In genomic region chr11:109946322-109946846, GRCh38 we compare ENCODE assay signal across 8 cellular contexts.
DNase-seq lines count a peak whose midpoint lies in the region; ATAC-seq and TF ChIP-seq lines count a peak whose summit lies in the region.

No MANE protein-coding gene starts in this region.

- no TSS peak for BruUV-seq in Caco-2 (replicated peaks; lab: Mats Ljungman, UMichigan)

- CTCF ChIA-PET in Caco-2 (lab: Charles Lee), result interaction anchor here (1.0 kb wide), 1 partner anchor 146 kb away, joined by 4 read pairs; no protein-coding TSS in a partner anchor
- CTCF ChIA-PET in activated CD8-positive, alpha-beta T cell treated with anti-CD3 and anti-CD28 coated beads for 36 hours (lab: Charles Lee), result interaction anchor here (0.8 to 1.0 kb wide), 2 partner anchors 16 to 431 kb away, joined by 3 to 4 read pairs; no protein-coding TSS in a partner anchor

- peaks cover 9% of the 10 kb centered on the region for H3K4me1 Mint-ChIP-seq in Caco-2 (ENCODE audit: low read depth, unreplicated experiment)
- peaks cover 2% of the 10 kb centered on the region for H3K4me1 Mint-ChIP-seq in activated CD8-positive, alpha-beta T cell treated with anti-CD3 and anti-CD28 coated beads for 36 hours (ENCODE audit: low read depth)

- peaks cover 5% of the 10 kb centered on the region; the same call in 1 of the 2 replicates for H3K9me3 ChIP-seq in Caco-2

- POLR2A ChIA-PET in Caco-2 (lab: Charles Lee), result interaction anchor here (1.0 kb wide), 1 partner anchor 147 kb away, joined by 4 read pairs; the partner anchor contains the start of gene ZC3H12C
- POLR2A ChIA-PET in activated CD8-positive, alpha-beta T cell treated with anti-CD3 and anti-CD28 coated beads for 36 hours (lab: Charles Lee), result interaction anchor here (0.7 kb wide), 1 partner anchor 207 kb away, joined by 3 read pairs; no protein-coding TSS in a partner anchor

- peak overlapping the region; percentile 91 for H3K27ac Mint-ChIP-seq in Caco-2 (ENCODE audit: unreplicated experiment)
- H3K27ac Mint-ChIP-seq in activated CD8-positive, alpha-beta T cell treated with anti-CD3 and anti-CD28 coated beads for 36 hours, result no peak overlapping the region

- H3K4me3 ChIP-seq in Caco-2 (ENCODE audit: low read depth, low read length) (peak overlapping the region; percentile 17), epithelial cell of esophagus (ENCODE audit: low read length) (no peak overlapping the region)

- DNase-seq in Caco-2 (peak; percentile 90 to 92), NCI-H526 (lab: John Stamatoyannopoulos, UW) (peak; percentile 77 to 94), epithelial cell of esophagus (ENCODE audit: low read depth) (peak; percentile 95), middle frontal gyrus (ENCODE audit: extremely low spot score, low spot score) (peak; percentile 87)
- peak; percentile 85 for DNase-seq in activated CD8-positive, alpha-beta T cell treated with anti-CD3 and anti-CD28 coated beads for 36 hours
- peak; percentile 8 to 24 for DNase-seq in stimulated activated CD8-positive, alpha-beta memory T cell treated with anti-CD3 and anti-CD28 coated beads, Interleukin-7, amount 100 ng/mL, for 4 hours (ENCODE audit: low read depth in 2 of 2)

- peak overlapping the region; percentile 72 for H3K4me3 Mint-ChIP-seq in Caco-2 (ENCODE audit: unreplicated experiment)
- H3K4me3 Mint-ChIP-seq in activated CD8-positive, alpha-beta T cell treated with anti-CD3 and anti-CD28 coated beads for 36 hours, result peak overlapping the region; percentile 10

- H3K36me3 ChIP-seq in Caco-2 (ENCODE audit: control insufficient read depth, insufficient read depth, low read length), result no peaks in the 10 kb centered on the region

- H3K4me1 ChIP-seq in Caco-2, result 0 out of 2 replicates have a peak, but pooled peaks cover 5% of the 10 kb centered on the region

- TF ChIP-seq CTCF in Caco-2 (IDR thresholded peaks at IDR 0.05; ENCODE audit: insufficient read depth in 1 of 2, low read depth in 1 of 2, low read length in 1 of 2, severe bottlenecking in 1 of 2, unreplicated experiment in 1 of 2) (peak; percentile 98 to 99), epithelial cell of esophagus (IDR thresholded peaks at IDR 0.05; ENCODE audit: insufficient read depth, low read depth, low read length, missing control alignments) (peak; percentile 99)
- TF ChIP-seq CTCF in activated CD8-positive, alpha-beta T cell treated with anti-CD3 and anti-CD28 coated beads for 36 hours (IDR thresholded peaks at IDR 0.05), result peak; percentile 82

- intact Hi-C loops in Caco-2 (cut with micrococcal nuclease; ENCODE audit: unreplicated experiment), result loop anchor here (1.0 to 5.0 kb wide), 12 partner anchors 49 to 487 kb away; no protein-coding TSS in a partner anchor
- intact Hi-C loops in activated CD8-positive, alpha-beta T cell treated with anti-CD3 and anti-CD28 coated beads for 36 hours (cut with micrococcal nuclease), result loop anchor here (5.0 kb wide), 1 partner anchor 431 kb away; no protein-coding TSS in a partner anchor

- ATAC-seq in GM19455 (IDR thresholded peaks at IDR 0.05; ENCODE audit: unreplicated experiment), result peak; percentile 89
- peak; percentile 86 for ATAC-seq in HG03521 (IDR thresholded peaks at IDR 0.05; ENCODE audit: unreplicated experiment)
- peak; percentile 94 for ATAC-seq in activated CD8-positive, alpha-beta T cell treated with anti-CD3 and anti-CD28 coated beads for 36 hours

- H3K27me3 Mint-ChIP-seq in Caco-2 (ENCODE audit: insufficient read depth, unreplicated experiment), result peaks cover 14% of the 10 kb centered on the region
- no peaks in the 10 kb centered on the region for H3K27me3 Mint-ChIP-seq in activated CD8-positive, alpha-beta T cell treated with anti-CD3 and anti-CD28 coated beads for 36 hours

- no peaks in the 10 kb centered on the region for H3K9me3 Mint-ChIP-seq in Caco-2 (ENCODE audit: unreplicated experiment)
- H3K9me3 Mint-ChIP-seq in activated CD8-positive, alpha-beta T cell treated with anti-CD3 and anti-CD28 coated beads for 36 hours, result no peaks in the 10 kb centered on the region

- H3K27me3 ChIP-seq in Caco-2 (replicated peaks; ENCODE audit: control insufficient read depth, insufficient read depth, low read length), result no peaks in the 10 kb centered on the region; the same call in 1 of the 2 replicates

- H3K36me3 Mint-ChIP-seq in Caco-2 (ENCODE audit: insufficient read depth, unreplicated experiment), result no peaks in the 10 kb centered on the region
- no peaks in the 10 kb centered on the region for H3K36me3 Mint-ChIP-seq in activated CD8-positive, alpha-beta T cell treated with anti-CD3 and anti-CD28 coated beads for 36 hours (ENCODE audit: low read depth)

Comparison
In these comparisons a context has a peak if more than half of its experiments do, and no peak if none do; other contexts are left out.
1. DNase-seq: peak in every context shown above with its lines; median percentile 95 in epithelial cell of esophagus; 91 in Caco-2; 87 in middle frontal gyrus; 86 in NCI-H526; 85 in activated CD8-positive, alpha-beta T cell treated with anti-CD3 and anti-CD28 coated beads for 36 hours; 16 in stimulated activated CD8-positive, alpha-beta memory T cell treated with anti-CD3 and anti-CD28 coated beads, Interleukin-7, amount 100 ng/mL, for 4 hours.